In the genomic region with DNA sequence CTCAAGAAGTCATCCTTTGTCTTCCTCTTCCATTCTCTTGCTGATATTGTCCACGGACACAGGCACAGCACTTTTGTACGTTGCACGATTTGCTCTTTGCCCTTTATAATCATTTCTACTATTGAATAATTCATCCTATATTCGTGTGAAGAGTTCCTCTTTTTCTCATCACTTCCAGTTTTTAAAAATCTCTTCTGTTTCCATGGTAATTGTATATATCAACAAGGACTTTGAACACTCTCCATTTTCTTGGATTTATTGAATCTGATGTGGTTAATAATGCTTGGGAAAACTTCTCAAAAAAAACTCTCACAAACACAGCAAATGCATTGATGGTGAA, we compare ENCODE assay signal across 13 cellular contexts. TPM values are rescaled to one million over a fixed set of nuclear protein-coding genes. Genes with fewer than 3 reads are reported as not detected.
A peak's percentile ranks its signal among the peaks of the same experiment; 100 is the strongest.
DNase-seq lines count a peak whose midpoint lies in the region; ATAC-seq and TF ChIP-seq lines count a peak whose summit lies in the region.
"Had no signal": no experiment of that assay in that cellular context is flagged by ENCODE, and none has a peak within 500 bp of the region (broad histone marks: within the 10 kb centered on the region; RNA-seq: fewer than 3 reads in every experiment).

No MANE protein-coding gene starts in this region.

- H4K8ac ChIP-seq in neuronal stem cell (ENCODE audit: low read depth, low read length) = no peak overlapping the region

- H3K79me2 ChIP-seq in DOHH2 (ENCODE audit: control insufficient read depth, low read length) (peaks cover 87% of the 10 kb centered on the region), Loucy (ENCODE audit: insufficient read depth, low read length) (peaks cover 40% of the 10 kb centered on the region)

- peaks cover 92% of the 10 kb centered on the region for H3K36me3 ChIP-seq in DOHH2 (ENCODE audit: control insufficient read depth, low read length)
- peaks cover 6% of the 10 kb centered on the region; the same call in 1 of the 2 replicates for H3K36me3 ChIP-seq in Loucy (ENCODE audit: insufficient read depth, low read length)
- no peaks in the 10 kb centered on the region for H3K36me3 ChIP-seq in neuronal stem cell (replicated peaks in 1 of 2; ENCODE audit: control insufficient read depth in 2 of 2, insufficient read depth in 2 of 2, low read length in 2 of 2)
- H3K36me3 ChIP-seq: gastroesophageal sphincter had no signal

- DNase-seq in activated T-helper 1 cell treated with anti-CD3 and anti-CD28 coated beads, Interleukin-12 subunit alpha, Interleukin-12 subunit beta, Interleukin-2, Interleukin-4 antibody, amounts not matched to agents 30 ng/mL and 10 ng/mL and 1 ng/mL, durations not matched to agents 14 hours and 24 hours and 36 hours (ENCODE audit: low spot score) = no peak
- DNase-seq in neuronal stem cell (ENCODE audit: low spot score) = no peak
- DNase-seq in effector CD4-positive, alpha-beta T cell = no peak
- DNase-seq: left cardiac atrium, NCI-H2171 treated with DMSO at 0.1 percent for 48 hours had no signal

- H4K20me1 ChIP-seq in DOHH2 (ENCODE audit: control insufficient read depth, insufficient read depth, low read depth, low read length) (peaks cover 16% of the 10 kb centered on the region), Loucy (ENCODE audit: insufficient read depth, low read length, poor library complexity, severe bottlenecking) (no peaks in the 10 kb centered on the region)

- H3K4me3 ChIP-seq in DOHH2 (ENCODE audit: low read length) (no peak overlapping the region), Loucy (ENCODE audit: low read length, poor library complexity, severe bottlenecking) (no peak overlapping the region), neuronal stem cell (ENCODE audit: low read length in 2 of 2) (no peak overlapping the region)
- H3K4me3 ChIP-seq: coronary artery, gastroesophageal sphincter had no signal

- H3K27me3 ChIP-seq in DOHH2 (ENCODE audit: control insufficient read depth, low read length) (no peaks in the 10 kb centered on the region), Loucy (ENCODE audit: insufficient read depth, low read length, poor library complexity, severe bottlenecking) (no peaks in the 10 kb centered on the region), neuronal stem cell (ENCODE audit: control insufficient read depth in 3 of 3, insufficient read depth in 3 of 3, low read depth in 1 of 3, low read length in 3 of 3) (no peaks in the 10 kb centered on the region)
- H3K27me3 ChIP-seq: gastroesophageal sphincter had no signal

- no peak overlapping the region for H2BK5ac ChIP-seq in neuronal stem cell (ENCODE audit: low read length)

- H3K9me3 ChIP-seq in DOHH2 (ENCODE audit: control insufficient read depth, insufficient read depth, low read length) (no peaks in the 10 kb centered on the region), Loucy (ENCODE audit: insufficient read depth, low read depth, low read length) (no peaks in the 10 kb centered on the region), neuronal stem cell (replicated peaks in 1 of 2; ENCODE audit: control insufficient read depth in 2 of 2, insufficient read depth in 1 of 2, low read depth in 1 of 2, low read length in 2 of 2) (no peaks in the 10 kb centered on the region)
- H3K9me3 ChIP-seq: gastroesophageal sphincter had no signal

- no peak overlapping the region for H2AK5ac ChIP-seq in neuronal stem cell (ENCODE audit: low read depth, low read length)

- H3K36me3 Mint-ChIP-seq in activated T-helper 1 cell treated with anti-CD3 and anti-CD28 coated beads, Interleukin-12 subunit alpha, Interleukin-12 subunit beta, Interleukin-2, Interleukin-4 antibody, amounts not matched to agents 30 ng/mL and 10 ng/mL and 1 ng/mL, durations not matched to agents 14 hours and 24 hours and 36 hours (ENCODE audit: low read depth) = peaks cover 72% of the 10 kb centered on the region

- H2AFZ ChIP-seq in Loucy (ENCODE audit: low read length) = no peak overlapping the region
- peak overlapping the region; percentile 23 for H2AFZ ChIP-seq in neuronal stem cell (ENCODE audit: low read length)

- intact Hi-C loops in activated T-helper 1 cell treated with anti-CD3 and anti-CD28 coated beads, Interleukin-12 subunit alpha, Interleukin-12 subunit beta, Interleukin-2, Interleukin-4 antibody, amounts not matched to agents 30 ng/mL and 10 ng/mL and 1 ng/mL, durations not matched to agents 14 hours and 24 hours and 36 hours (cut with micrococcal nuclease) = loop anchor here (5.0 kb wide), 1 partner anchor 456 kb away; the partner anchor contains the start of genes CIP2A and DZIP3

- H3K4me2 ChIP-seq in DOHH2 (ENCODE audit: low read length) (peak overlapping the region; percentile 11), Loucy (ENCODE audit: low read depth, low read length, poor library complexity, severe bottlenecking) (peak overlapping the region; percentile 67), neuronal stem cell (ENCODE audit: insufficient read depth, low read length, poor library complexity, severe bottlenecking) (no peak overlapping the region)

- H3K27ac ChIP-seq in DOHH2 (ENCODE audit: low read depth, low read length) (no peak overlapping the region), neuronal stem cell (replicated peaks; ENCODE audit: low read length) (no peak overlapping the region)
- H3K27ac ChIP-seq: coronary artery, gastroesophageal sphincter had no signal

- no peak overlapping the region for H3K18ac ChIP-seq in neuronal stem cell (ENCODE audit: low read length)

- H3K9me3 Mint-ChIP-seq in activated T-helper 1 cell treated with anti-CD3 and anti-CD28 coated beads, Interleukin-12 subunit alpha, Interleukin-12 subunit beta, Interleukin-2, Interleukin-4 antibody, amounts not matched to agents 30 ng/mL and 10 ng/mL and 1 ng/mL, durations not matched to agents 14 hours and 24 hours and 36 hours = peaks cover 15% of the 10 kb centered on the region

- no peak overlapping the region for H4K91ac ChIP-seq in neuronal stem cell (ENCODE audit: low read depth, low read length, poor library complexity)

- no peak overlapping the region for H2BK12ac ChIP-seq in neuronal stem cell (ENCODE audit: low read length)

- H3K9ac ChIP-seq in Loucy (ENCODE audit: low read depth, low read length, poor library complexity, severe bottlenecking) (no peak overlapping the region), neuronal stem cell (ENCODE audit: low read depth, low read length, poor library complexity) (no peak overlapping the region)

- no peak overlapping the region for H2BK120ac ChIP-seq in neuronal stem cell (ENCODE audit: low read depth, low read length)

- no peak overlapping the region for H3K23ac ChIP-seq in neuronal stem cell (ENCODE audit: low read depth, low read length, poor library complexity)

- peak overlapping the region; percentile 24 for H3K4me3 Mint-ChIP-seq in activated T-helper 1 cell treated with anti-CD3 and anti-CD28 coated beads, Interleukin-12 subunit alpha, Interleukin-12 subunit beta, Interleukin-2, Interleukin-4 antibody, amounts not matched to agents 30 ng/mL and 10 ng/mL and 1 ng/mL, durations not matched to agents 14 hours and 24 hours and 36 hours

- no peak overlapping the region for H2BK15ac ChIP-seq in neuronal stem cell (ENCODE audit: low read length)

- H3K79me1 ChIP-seq in neuronal stem cell (ENCODE audit: low read depth, low read length) = no peaks in the 10 kb centered on the region

- no peak overlapping the region for H3K4ac ChIP-seq in neuronal stem cell (ENCODE audit: low read length)

- H3K9me2 ChIP-seq in DOHH2 (replicated peaks; ENCODE audit: control insufficient read depth, low read length) = no peaks in the 10 kb centered on the region
- H3K9me2 ChIP-seq in Loucy (replicated peaks; ENCODE audit: low read depth, low read length) = no peaks in the 10 kb centered on the region

- H3K14ac ChIP-seq in neuronal stem cell (ENCODE audit: low read length) = no peak overlapping the region

- WGBS in neuronal stem cell (ENCODE audit: extremely low coverage in 2 of 2, insufficient read length in 2 of 2, insufficient replicate concordance in 1 of 2), 2 donors = no CpG with 5 or more reads among the region's 4 CpGs

- ATAC-seq in GM18867 (IDR thresholded peaks at IDR 0.05; ENCODE audit: unreplicated experiment) = no peak
- no peak for ATAC-seq in HG03108 (IDR thresholded peaks at IDR 0.05; ENCODE audit: unreplicated experiment)
- no peak for ATAC-seq in GM21717 (IDR thresholded peaks at IDR 0.05; ENCODE audit: unreplicated experiment)
- ATAC-seq: gastroesophageal sphincter, HepG2 had no signal

- no peaks in the 10 kb centered on the region for H3K27me3 Mint-ChIP-seq in activated T-helper 1 cell treated with anti-CD3 and anti-CD28 coated beads, Interleukin-12 subunit alpha, Interleukin-12 subunit beta, Interleukin-2, Interleukin-4 antibody, amounts not matched to agents 30 ng/mL and 10 ng/mL and 1 ng/mL, durations not matched to agents 14 hours and 24 hours and 36 hours (ENCODE audit: insufficient read depth)

- peak overlapping the region; percentile 72 for H3K27ac Mint-ChIP-seq in activated T-helper 1 cell treated with anti-CD3 and anti-CD28 coated beads, Interleukin-12 subunit alpha, Interleukin-12 subunit beta, Interleukin-2, Interleukin-4 antibody, amounts not matched to agents 30 ng/mL and 10 ng/mL and 1 ng/mL, durations not matched to agents 14 hours and 24 hours and 36 hours

- H3K4me1 Mint-ChIP-seq in activated T-helper 1 cell treated with anti-CD3 and anti-CD28 coated beads, Interleukin-12 subunit alpha, Interleukin-12 subunit beta, Interleukin-2, Interleukin-4 antibody, amounts not matched to agents 30 ng/mL and 10 ng/mL and 1 ng/mL, durations not matched to agents 14 hours and 24 hours and 36 hours (ENCODE audit: low read depth) = peaks cover 90% of the 10 kb centered on the region

- peaks cover 10% of the 10 kb centered on the region; the same call in 1 of the 2 replicates for H3F3A ChIP-seq in DOHH2 (ENCODE audit: control insufficient read depth, insufficient read depth)
- no peaks in the 10 kb centered on the region for H3F3A ChIP-seq in Loucy (ENCODE audit: low read depth)

- H3K4me1 ChIP-seq in DOHH2 (ENCODE audit: control insufficient read depth, low read length) (peaks cover 88% of the 10 kb centered on the region), Loucy (ENCODE audit: insufficient read depth, low read length, poor library complexity, severe bottlenecking) (peaks cover 85% of the 10 kb centered on the region), neuronal stem cell (ENCODE audit: control insufficient read depth in 2 of 2, insufficient read depth in 1 of 2, low read depth in 1 of 2, low read length in 2 of 2) (peaks cover 2 to 17% of the 10 kb centered on the region in 2 donors)

- no peak for TF ChIP-seq CTCF in DOHH2 (IDR thresholded peaks at IDR 0.05; ENCODE audit: low read depth, low read length, poor library complexity, severe bottlenecking)
- no peak for TF ChIP-seq CTCF in Loucy (conservative IDR thresholded peaks at IDR 0.05; ENCODE audit: low read length)

RNA-seq across cellular contexts. Expression of gene CD47, which starts 40.9 kb away (rescaled TPM):
- total RNA-seq in activated T-helper 1 cell treated with anti-CD3 and anti-CD28 coated beads, Interleukin-12 subunit alpha, Interleukin-12 subunit beta, Interleukin-2, Interleukin-4 antibody, amounts not matched to agents 30 ng/mL and 10 ng/mL and 1 ng/mL, durations not matched to agents 14 hours and 24 hours and 36 hours = 98.3 and 105 TPM in 2 replicates
- polyA plus RNA-seq in neuronal stem cell (2013, experiment 1 of 2) = 32.0 TPM
- polyA plus RNA-seq in neuronal stem cell (2013, experiment 2 of 2) = 31.8 TPM
